In the genomic region with DNA sequence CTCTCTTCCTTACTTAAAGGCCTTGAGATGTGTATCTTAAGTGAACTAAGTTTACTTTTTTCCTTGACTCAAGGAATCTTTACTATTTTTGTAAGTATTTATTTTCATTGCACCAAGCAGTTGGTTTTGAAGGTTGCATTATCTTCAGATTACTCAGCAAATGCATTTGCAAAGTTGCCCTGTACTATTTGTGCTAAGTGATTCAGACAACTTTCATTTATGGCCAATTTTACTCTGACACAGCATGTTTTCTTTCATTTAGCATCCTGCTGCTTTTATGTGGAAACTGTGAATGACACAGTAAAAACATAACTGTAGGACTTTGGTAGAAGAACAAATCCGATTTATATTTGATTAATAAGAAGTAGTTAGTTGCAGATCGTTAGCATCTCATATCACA, we compare ENCODE assay signal across 14 cellular contexts.
DNase-seq lines count a peak whose midpoint lies in the region; ATAC-seq and TF ChIP-seq lines count a peak whose summit lies in the region.
"Had no signal": no experiment of that assay in that cellular context is flagged by ENCODE, and none has a peak within 500 bp of the region (broad histone marks: within the 10 kb centered on the region; RNA-seq: fewer than 3 reads in every experiment).

No MANE protein-coding gene starts in this region.

- no peaks in the 10 kb centered on the region for H3K27me3 ChIP-seq in right cardiac atrium (ENCODE audit: control insufficient read depth, insufficient read depth)
- H3K27me3 ChIP-seq in left ventricle myocardium inferior (ENCODE audit: low read depth), result no peaks in the 10 kb centered on the region
- no peaks in the 10 kb centered on the region for H3K27me3 ChIP-seq in transverse colon
- H3K27me3 ChIP-seq: heart right ventricle had no signal

- intact Hi-C loops in right cardiac atrium (cut with DNase I), result no loop called here
- intact Hi-C loops in left ventricle myocardium inferior (cut with micrococcal nuclease), result no loop called here
- intact Hi-C loops in transverse colon (cut with DNase I; ENCODE audit: low total_unique reads), result no loop called here

- no peak overlapping the region for H3K4me3 Mint-ChIP-seq in stimulated activated effector memory CD8-positive, alpha-beta T cell treated with anti-CD3 and anti-CD28 coated beads, Interleukin-12 subunit alpha, Interleukin-12 subunit beta, amount 100 ng/mL, for 72 hours
- H3K4me3 Mint-ChIP-seq: activated CD8-positive, alpha-beta memory T cell treated with anti-CD3 and anti-CD28 coated beads, Interleukin-2, amount 10 ng/mL, durations not matched to agents 7 days and 5 days; brain; T-helper 2 cell treated with Interferon-gamma antibody and Interleukin-4, amounts not matched to agents 5 μg/mL and 100 μg/mL, for 36 hours had no signal

- no peaks in the 10 kb centered on the region for H3K36me3 ChIP-seq in left ventricle myocardium inferior
- no peaks in the 10 kb centered on the region for H3K36me3 ChIP-seq in transverse colon
- H3K36me3 ChIP-seq: HAP-1, heart right ventricle had no signal

- peaks cover 2% of the 10 kb centered on the region for H3K4me1 ChIP-seq in right cardiac atrium (ENCODE audit: control insufficient read depth, insufficient read depth, low read length)
- peaks cover 15% of the 10 kb centered on the region for H3K4me1 ChIP-seq in left ventricle myocardium inferior
- peaks cover 0 to 5% (median 0%) of the 10 kb centered on the region in 4 donors for H3K4me1 ChIP-seq in transverse colon

- no peaks in the 10 kb centered on the region for H3K4me1 Mint-ChIP-seq in stimulated activated effector memory CD8-positive, alpha-beta T cell treated with anti-CD3 and anti-CD28 coated beads, Interleukin-12 subunit alpha, Interleukin-12 subunit beta, amount 100 ng/mL, for 72 hours
- H3K4me1 Mint-ChIP-seq: activated CD8-positive, alpha-beta memory T cell treated with anti-CD3 and anti-CD28 coated beads, Interleukin-2, amount 10 ng/mL, durations not matched to agents 7 days and 5 days had no signal

- peak; percentile 61 to 72 for ATAC-seq in right cardiac atrium
- ATAC-seq in stimulated activated effector memory CD8-positive, alpha-beta T cell treated with anti-CD3 and anti-CD28 coated beads, Interleukin-12 subunit alpha, Interleukin-12 subunit beta, amount 100 ng/mL, for 72 hours, result no peak
- ATAC-seq: activated CD8-positive, alpha-beta memory T cell treated with anti-CD3 and anti-CD28 coated beads, Interleukin-2, amount 10 ng/mL, durations not matched to agents 7 days and 5 days had no signal

- no peak for TF ChIP-seq EP300 in transverse colon (IDR thresholded peaks at IDR 0.05; ENCODE audit: low read depth)

- H3K9me3 ChIP-seq in right cardiac atrium (ENCODE audit: control insufficient read depth, low read length) (no peaks in the 10 kb centered on the region), left ventricle myocardium inferior (replicated peaks) (peaks cover 8% of the 10 kb centered on the region), transverse colon (no peaks in the 10 kb centered on the region)
- H3K9me3 ChIP-seq: HAP-1 had no signal

- no peak overlapping the region for H3K27ac Mint-ChIP-seq in stimulated activated effector memory CD8-positive, alpha-beta T cell treated with anti-CD3 and anti-CD28 coated beads, Interleukin-12 subunit alpha, Interleukin-12 subunit beta, amount 100 ng/mL, for 72 hours
- H3K27ac Mint-ChIP-seq: activated CD8-positive, alpha-beta memory T cell treated with anti-CD3 and anti-CD28 coated beads, Interleukin-2, amount 10 ng/mL, durations not matched to agents 7 days and 5 days; T-helper 2 cell treated with Interferon-gamma antibody and Interleukin-4, amounts not matched to agents 5 μg/mL and 100 μg/mL, for 36 hours had no signal

- H3K4me3 ChIP-seq in right cardiac atrium (ENCODE audit: low read length), result no peak overlapping the region
- H3K4me3 ChIP-seq in left ventricle myocardium inferior, result no peak overlapping the region
- H3K4me3 ChIP-seq in astrocyte of the cerebellum (ENCODE audit: low read depth, low read length), result no peak overlapping the region
- no peak overlapping the region for H3K4me3 ChIP-seq in transverse colon
- H3K4me3 ChIP-seq: HAP-1, heart right ventricle had no signal

- no peak for TF ChIP-seq CTCF in left ventricle myocardium inferior (IDR thresholded peaks at IDR 0.05; ENCODE audit: borderline replicate concordance)
- TF ChIP-seq CTCF in astrocyte of the cerebellum (IDR thresholded peaks at IDR 0.05; ENCODE audit: low read depth, low read length, missing control alignments), result no peak
- no peak for TF ChIP-seq CTCF in transverse colon (IDR thresholded peaks at IDR 0.05)

- 76% methylated on average over 2 of the region's 2 CpGs for WGBS in right cardiac atrium
- 69 to 79% methylated on average over 2 of the region's 2 CpGs for WGBS in transverse colon (ENCODE audit: low coverage in 1 of 2), 2 donors

- H3K27ac ChIP-seq in right cardiac atrium (ENCODE audit: low read length) (no peak overlapping the region), left ventricle myocardium inferior (replicated peaks) (no peak overlapping the region), transverse colon (no peak overlapping the region)

- no peak for TF ChIP-seq POLR2A in transverse colon (IDR thresholded peaks at IDR 0.05)

- H3K9me3 Mint-ChIP-seq in stimulated activated effector memory CD8-positive, alpha-beta T cell treated with anti-CD3 and anti-CD28 coated beads, Interleukin-12 subunit alpha, Interleukin-12 subunit beta, amount 100 ng/mL, for 72 hours, result peaks cover 2% of the 10 kb centered on the region
- H3K9me3 Mint-ChIP-seq: T-helper 2 cell treated with Interferon-gamma antibody and Interleukin-4, amounts not matched to agents 5 μg/mL and 100 μg/mL, for 36 hours had no signal

- DNase-seq in right cardiac atrium, result no peak
- DNase-seq in left ventricle myocardium inferior, result no peak
- DNase-seq in astrocyte of the cerebellum (ENCODE audit: low read depth), result peak; percentile 83
- DNase-seq in iris pigment epithelial cell (ENCODE audit: low read depth), result peak; percentile 93
- no peak for DNase-seq in transverse colon
- DNase-seq in stimulated activated effector memory CD8-positive, alpha-beta T cell treated with anti-CD3 and anti-CD28 coated beads, Interleukin-12 subunit alpha, Interleukin-12 subunit beta, amount 100 ng/mL, for 72 hours (ENCODE audit: low spot score in 2 of 2), result no peak
- DNase-seq in SIG-M5 treated with dmso at 0.1 percent for 504 hours (lab: John Stamatoyannopoulos, UW; ENCODE audit: unreplicated experiment), result no peak
- DNase-seq in effector CD8-positive, alpha-beta T cell (lab: John Stamatoyannopoulos, UW), result no peak
- DNase-seq: activated CD8-positive, alpha-beta memory T cell treated with anti-CD3 and anti-CD28 coated beads, Interleukin-2, amount 10 ng/mL, durations not matched to agents 7 days and 5 days; heart right ventricle; NCI-H82 had no signal

- in situ Hi-C loops in astrocyte of the cerebellum (cut with HindIII; ENCODE audit: low sequenced_read_pairs), result no loop called here
- in situ Hi-C loops in transverse colon (cut with MboI; ENCODE audit: low pct_ligation_motif_present in 1 of 4, low pct_unique_long_range_greater_than_20kb in 1 of 4, low sequenced_read_pairs in 3 of 4), result no loop called here

- H3K36me3 Mint-ChIP-seq in stimulated activated effector memory CD8-positive, alpha-beta T cell treated with anti-CD3 and anti-CD28 coated beads, Interleukin-12 subunit alpha, Interleukin-12 subunit beta, amount 100 ng/mL, for 72 hours, result no peaks in the 10 kb centered on the region
- H3K36me3 Mint-ChIP-seq: activated CD8-positive, alpha-beta memory T cell treated with anti-CD3 and anti-CD28 coated beads, Interleukin-2, amount 10 ng/mL, durations not matched to agents 7 days and 5 days had no signal

Comparison
In these comparisons a context has a peak if more than half of its experiments do, and no peak if none do; other contexts are left out.
1. DNase-seq: peak in astrocyte of the cerebellum (single experiment) and iris pigment epithelial cell (single experiment); none in right cardiac atrium (0 of 3), left ventricle myocardium inferior (single experiment), transverse colon (single experiment), stimulated activated effector memory CD8-positive, alpha-beta T cell treated with anti-CD3 and anti-CD28 coated beads, Interleukin-12 subunit alpha, Interleukin-12 subunit beta, amount 100 ng/mL, for 72 hours (0 of 2), SIG-M5 treated with dmso at 0.1 percent for 504 hours (single experiment) and effector CD8-positive, alpha-beta T cell (single experiment).